In the genomic region with DNA sequence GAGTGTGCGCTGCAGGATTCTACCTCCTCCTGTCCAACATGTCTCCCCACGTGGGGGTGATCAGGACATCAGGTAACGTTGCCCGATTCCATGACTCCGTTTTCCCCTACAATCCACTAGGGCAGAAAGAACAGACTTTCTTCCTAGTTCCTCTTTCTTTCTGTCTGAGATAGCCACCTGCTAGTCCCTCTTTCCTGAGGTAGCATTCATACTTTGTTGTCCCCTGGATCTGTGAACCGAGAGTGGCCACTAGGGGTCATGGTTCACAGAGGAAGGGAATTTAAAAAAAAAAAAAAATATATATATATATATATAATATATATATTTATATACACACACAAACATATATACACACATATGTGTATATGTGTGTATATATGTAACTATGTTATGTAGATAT, we compare ENCODE assay signal across 8 cellular contexts.
DNase-seq lines count a peak whose midpoint lies in the region; ATAC-seq and TF ChIP-seq lines count a peak whose summit lies in the region.

No MANE protein-coding gene starts in this region.

- peaks cover 0 to 2% (median 0%) of the 10 kb centered on the region in 7 donors for H3K9me3 Mint-ChIP-seq in CD14-positive monocyte

- ATAC-seq in GM21526 (IDR thresholded peaks at IDR 0.05; ENCODE audit: low FRiP score, unreplicated experiment), result peak; percentile 55
- ATAC-seq in HG03521 (IDR thresholded peaks at IDR 0.05; ENCODE audit: unreplicated experiment), result no peak
- ATAC-seq in omental fat pad (ENCODE audit: low FRiP score), result no peak

- no peaks in the 10 kb centered on the region for H3K27me3 Mint-ChIP-seq in CD14-positive monocyte (ENCODE audit: low read depth in 3 of 3)

- no peaks in the 10 kb centered on the region for H3K4me1 ChIP-seq in iPS DF 6.9 (ENCODE audit: control insufficient read depth, insufficient read depth, low read length)

- H3K36me3 Mint-ChIP-seq in CD14-positive monocyte, result no peaks in the 10 kb centered on the region

- no peaks in the 10 kb centered on the region for H3K9me3 ChIP-seq in iPS DF 6.9 (ENCODE audit: control insufficient read depth, insufficient read depth, low read length)

- no peak overlapping the region for H3K4me3 Mint-ChIP-seq in CD14-positive monocyte

- H3K4me1 Mint-ChIP-seq in CD14-positive monocyte, result peaks cover 15% of the 10 kb centered on the region

- DNase-seq in CD14-positive monocyte (ENCODE audit: low spot score) (no peak), SKM-1 (lab: John Stamatoyannopoulos, UW; ENCODE audit: unreplicated experiment) (peak; percentile 10), iPS DF 6.9 (ENCODE audit: low read depth, low spot score) (peak; percentile 11), NCI-H1048 (lab: John Stamatoyannopoulos, UW) (no peak), cerebellar nuclear complex (lab: John Stamatoyannopoulos, UW) (no peak), omental fat pad (ENCODE audit: low spot score) (no peak)

- intact Hi-C loops in CD14-positive monocyte (cut with micrococcal nuclease), result no loop called here

- H3K27ac Mint-ChIP-seq in CD14-positive monocyte, result peak overlapping the region in 1 of 7 donors; percentile 32

- TF ChIP-seq CTCF in CD14-positive monocyte (IDR thresholded peaks at IDR 0.05), result peak; percentile 32
- no peak for TF ChIP-seq CTCF in omental fat pad (IDR thresholded peaks at IDR 0.05)

- H3K27ac ChIP-seq in iPS DF 6.9 (ENCODE audit: low read length), result no peak overlapping the region

- WGBS in iPS DF 6.9 (ENCODE audit: insufficient coverage, insufficient read length), result no CpG with 5 or more reads among the region's 6 CpGs

- H3K4me3 ChIP-seq in iPS DF 6.9 (ENCODE audit: low read length), result no peak overlapping the region

- H3K27me3 ChIP-seq in iPS DF 6.9 (ENCODE audit: control insufficient read depth, insufficient read depth, low read length), result no peaks in the 10 kb centered on the region

- no peaks in the 10 kb centered on the region for H3K36me3 ChIP-seq in iPS DF 6.9 (ENCODE audit: control insufficient read depth, insufficient read depth, low read length)

Comparison
In these comparisons a context has a peak if more than half of its experiments do, and no peak if none do; other contexts are left out.
1. DNase-seq: peak in SKM-1 (single experiment) and iPS DF 6.9 (single experiment); none in CD14-positive monocyte (single experiment), NCI-H1048 (single experiment), cerebellar nuclear complex (0 of 2) and omental fat pad (single experiment).